Comparison of ENCODE assay signal across 8 cellular contexts in genomic region chr17:40319651-40320550, GRCh38. TPM values are rescaled to one million over a fixed set of nuclear protein-coding genes. Genes with fewer than 3 reads are reported as not detected.
DNase-seq lines count a peak whose midpoint lies in the region; ATAC-seq and TF ChIP-seq lines count a peak whose summit lies in the region.

No MANE protein-coding gene starts in this region.

- H3K4me1 Mint-ChIP-seq in activated naive CD4-positive, alpha-beta T cell treated with anti-CD3 and anti-CD28 coated beads for 36 hours (ENCODE audit: low read depth): peaks cover 80% of the 10 kb centered on the region

- CTCF ChIA-PET in SK-N-SH (lab: Yijun Ruan, JAX): interaction anchor here (36.0 to 57.6 kb wide), 2 partner anchors 15 to 18 kb away, joined by 1706 read pairs; partner anchors contain the start of genes CDC6, GJD3 and RARA
- CTCF ChIA-PET in activated naive CD4-positive, alpha-beta T cell treated with anti-CD3 and anti-CD28 coated beads for 36 hours (lab: Charles Lee): interaction anchor here (0.7 to 3.5 kb wide), 11 partner anchors 8 to 307 kb away, joined by 3 to 29 read pairs (median 4); no protein-coding TSS in a partner anchor

- POLR2A ChIA-PET in SK-N-SH (lab: Yijun Ruan, JAX): interaction anchor here (0.7 to 1.8 kb wide), 5 partner anchors 11 to 31 kb away, joined by 3 to 7 read pairs (median 5); partner anchors contain the start of gene RARA

- peak overlapping the region; percentile 85 for H3K4me3 Mint-ChIP-seq in activated naive CD4-positive, alpha-beta T cell treated with anti-CD3 and anti-CD28 coated beads for 36 hours

- H4K20me1 ChIP-seq in SK-N-SH (ENCODE audit: insufficient read depth): peaks cover 38% of the 10 kb centered on the region

- no peaks in the 10 kb centered on the region for H3K9me3 ChIP-seq in SK-N-SH
- no peaks in the 10 kb centered on the region for H3K9me3 ChIP-seq in liver (ENCODE audit: control insufficient read depth in 4 of 4, low read length in 3 of 4)

- H3K27ac ChIP-seq in SK-N-SH (ENCODE audit: low read depth in 2 of 2, low read length in 1 of 2): peak overlapping the region; percentile 58 to 96; a peak in 3 of 4 replicates
- H3K27ac ChIP-seq in liver (ENCODE audit: low read depth in 1 of 2, low read length in 2 of 2): peak overlapping the region; percentile 64 to 81

- H3K27me3 ChIP-seq in SK-N-SH (ENCODE audit: insufficient read depth) (no peaks in the 10 kb centered on the region), liver (ENCODE audit: control insufficient read depth in 4 of 4, insufficient read depth in 4 of 4, low read length in 3 of 4) (no peaks in the 10 kb centered on the region)

- intact Hi-C loops in activated naive CD4-positive, alpha-beta T cell treated with anti-CD3 and anti-CD28 coated beads for 36 hours (cut with micrococcal nuclease): loop anchor here (2.0 to 10.0 kb wide), 3 partner anchors 221 to 1345 kb away; no protein-coding TSS in a partner anchor

- TF ChIP-seq EP300 in SK-N-SH (IDR thresholded peaks at IDR 0.05; ENCODE audit: borderline replicate concordance in 1 of 2, low read depth in 1 of 2, low read length in 1 of 2): no peak

- H3K4me1 ChIP-seq in SK-N-SH (ENCODE audit: control insufficient read depth in 1 of 2, insufficient read depth in 2 of 2, low read depth in 1 of 2, low read length in 1 of 2) (peaks cover 70 to 92% of the 10 kb centered on the region in 2 experiments), liver (ENCODE audit: control insufficient read depth in 4 of 4, insufficient read depth in 4 of 4, low read length in 3 of 4) (peaks cover 33 to 85% (median 77%) of the 10 kb centered on the region in 4 donors)

- H3K27me3 Mint-ChIP-seq in activated naive CD4-positive, alpha-beta T cell treated with anti-CD3 and anti-CD28 coated beads for 36 hours (ENCODE audit: low read depth): no peaks in the 10 kb centered on the region

- H2AFZ ChIP-seq in SK-N-SH (ENCODE audit: low read depth): no peak overlapping the region

- TF ChIP-seq RAD21 in SK-N-SH (IDR thresholded peaks at IDR 0.05; ENCODE audit: low read length) (no peak), liver (IDR thresholded peaks at IDR 0.05) (no peak)

- no peaks in the 10 kb centered on the region for H3K36me3 ChIP-seq in SK-N-SH (replicated peaks in 1 of 2; ENCODE audit: control insufficient read depth in 1 of 2, insufficient read depth in 2 of 2, low read length in 1 of 2)
- H3K36me3 ChIP-seq in liver (ENCODE audit: control insufficient read depth in 4 of 4, insufficient read depth in 3 of 4, low read depth in 1 of 4, low read length in 3 of 4): no peaks in the 10 kb centered on the region

- no peak for ATAC-seq in SK-N-SH treated with all-trans-retinoic acid at 6 μM for 48 hours
- ATAC-seq in HG02973 (IDR thresholded peaks at IDR 0.05; ENCODE audit: unreplicated experiment): no peak

- DNase-seq in SK-N-SH (peak; percentile 17), D341Med (ENCODE audit: low spot score) (no peak), SHP77 treated with DMSO at 0.1 percent for 48 hours (lab: John Stamatoyannopoulos, UW) (no peak)
- peak; percentile 76 for DNase-seq in activated naive CD4-positive, alpha-beta T cell treated with anti-CD3 and anti-CD28 coated beads for 36 hours
- DNase-seq in stimulated activated CD8-positive, alpha-beta memory T cell treated with anti-CD3 and anti-CD28 coated beads, Interleukin-7, amount 100 ng/mL, for 4 hours (ENCODE audit: low read depth in 2 of 2): peak; percentile 80 to 82

- no peaks in the 10 kb centered on the region for H3K9me2 ChIP-seq in SK-N-SH

- peaks cover 41% of the 10 kb centered on the region for H3F3A ChIP-seq in SK-N-SH (replicated peaks; ENCODE audit: insufficient read depth)

- peaks cover 88% of the 10 kb centered on the region for H3K79me2 ChIP-seq in SK-N-SH (ENCODE audit: insufficient read depth)

- 56% methylated on average over 11 of the region's 11 CpGs for WGBS in SK-N-SH (ENCODE audit: low lambda C conversion rate)
- 64% methylated on average over 11 of the region's 11 CpGs for WGBS in liver

- H3K9me3 Mint-ChIP-seq in activated naive CD4-positive, alpha-beta T cell treated with anti-CD3 and anti-CD28 coated beads for 36 hours: no peaks in the 10 kb centered on the region

- peak overlapping the region; percentile 93 for H3K27ac Mint-ChIP-seq in activated naive CD4-positive, alpha-beta T cell treated with anti-CD3 and anti-CD28 coated beads for 36 hours

- TF ChIP-seq CTCF in SK-N-SH (IDR thresholded peaks at IDR 0.05) (no peak), liver (IDR thresholded peaks at IDR 0.05; ENCODE audit: low read depth, low read length, missing input control) (no peak)

- H3K9ac ChIP-seq in SK-N-SH (peak overlapping the region; percentile 97), liver (ENCODE audit: low read depth in 1 of 2, low read length in 2 of 2) (no peak overlapping the region)

- H3K4me3 ChIP-seq in SK-N-SH (ENCODE audit: low read depth in 2 of 2, low read length in 1 of 2) (peak overlapping the region; percentile 89 to 96), liver (ENCODE audit: low read depth in 1 of 3, low read length in 3 of 3) (peak overlapping the region in 1 of 3 donors; percentile 86)

- peak overlapping the region; percentile 95 for H3K4me2 ChIP-seq in SK-N-SH

- H3K36me3 Mint-ChIP-seq in activated naive CD4-positive, alpha-beta T cell treated with anti-CD3 and anti-CD28 coated beads for 36 hours (ENCODE audit: low read depth): no peaks in the 10 kb centered on the region

TF ChIP-seq in SK-N-SH, 30 proteins besides CTCF, POLR2A, EP300 and RAD21:
- TF ChIP-seq FOXM1 (IDR thresholded peaks at IDR 0.05; ENCODE audit: low read depth) (no peak), MXI1 (IDR thresholded peaks at IDR 0.05; ENCODE audit: low read depth, low read length) (peak; percentile 41; the same call in 1 of the 2 replicates), NFIC (IDR thresholded peaks at IDR 0.05; ENCODE audit: borderline replicate concordance) (peak; percentile 65)

TF ChIP-seq in SK-N-SH treated with all-trans-retinoic acid at 6 μM for 48 hours, 23 proteins besides CTCF, POLR2A, EP300 and RAD21 (continues in another document):
- TF ChIP-seq TOX (CRISPR knock-in tag; IDR thresholded peaks at IDR 0.05; ENCODE audit: borderline replicate concordance) (no peak), PATZ1 (CRISPR knock-in tag; IDR thresholded peaks at IDR 0.05; ENCODE audit: borderline replicate concordance) (no peak), ZFP30 (CRISPR knock-in tag; IDR thresholded peaks at IDR 0.05) (no peak)

TF ChIP-seq in liver, 16 proteins besides CTCF, POLR2A, EP300 and RAD21:
- no peak for TF ChIP-seq TAF1 (conservative IDR thresholded peaks at IDR 0.05)
- TF ChIP-seq YY1 (IDR thresholded peaks at IDR 0.05): no peak
- TF ChIP-seq GABPA (IDR thresholded peaks at IDR 0.05 in 1 of 2, conservative IDR thresholded peaks at IDR 0.05 in 1 of 2): no peak
- TF ChIP-seq ATF3 (IDR thresholded peaks at IDR 0.05): no peak
- TF ChIP-seq EGR1 (IDR thresholded peaks at IDR 0.05; ENCODE audit: low read depth in 2 of 2): no peak
- TF ChIP-seq, protein P1, sequence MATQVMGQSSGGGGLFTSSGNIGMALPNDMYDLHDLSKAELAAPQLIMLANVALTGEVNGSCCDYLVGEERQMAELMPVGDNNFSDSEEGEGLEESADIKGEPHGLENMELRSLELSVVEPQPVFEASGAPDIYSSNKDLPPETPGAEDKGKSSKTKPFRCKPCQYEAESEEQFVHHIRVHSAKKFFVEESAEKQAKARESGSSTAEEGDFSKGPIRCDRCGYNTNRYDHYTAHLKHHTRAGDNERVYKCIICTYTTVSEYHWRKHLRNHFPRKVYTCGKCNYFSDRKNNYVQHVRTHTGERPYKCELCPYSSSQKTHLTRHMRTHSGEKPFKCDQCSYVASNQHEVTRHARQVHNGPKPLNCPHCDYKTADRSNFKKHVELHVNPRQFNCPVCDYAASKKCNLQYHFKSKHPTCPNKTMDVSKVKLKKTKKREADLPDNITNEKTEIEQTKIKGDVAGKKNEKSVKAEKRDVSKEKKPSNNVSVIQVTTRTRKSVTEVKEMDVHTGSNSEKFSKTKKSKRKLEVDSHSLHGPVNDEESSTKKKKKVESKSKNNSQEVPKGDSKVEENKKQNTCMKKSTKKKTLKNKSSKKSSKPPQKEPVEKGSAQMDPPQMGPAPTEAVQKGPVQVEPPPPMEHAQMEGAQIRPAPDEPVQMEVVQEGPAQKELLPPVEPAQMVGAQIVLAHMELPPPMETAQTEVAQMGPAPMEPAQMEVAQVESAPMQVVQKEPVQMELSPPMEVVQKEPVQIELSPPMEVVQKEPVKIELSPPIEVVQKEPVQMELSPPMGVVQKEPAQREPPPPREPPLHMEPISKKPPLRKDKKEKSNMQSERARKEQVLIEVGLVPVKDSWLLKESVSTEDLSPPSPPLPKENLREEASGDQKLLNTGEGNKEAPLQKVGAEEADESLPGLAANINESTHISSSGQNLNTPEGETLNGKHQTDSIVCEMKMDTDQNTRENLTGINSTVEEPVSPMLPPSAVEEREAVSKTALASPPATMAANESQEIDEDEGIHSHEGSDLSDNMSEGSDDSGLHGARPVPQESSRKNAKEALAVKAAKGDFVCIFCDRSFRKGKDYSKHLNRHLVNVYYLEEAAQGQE (IDR thresholded peaks at IDR 0.05): no peak
- no peak for TF ChIP-seq HNF4G (IDR thresholded peaks at IDR 0.05)
TF ChIP-seq in liver: peak in this region for 0.

RNA-seq across cellular contexts. Expression of gene RARA, which starts 10.9 kb away (rescaled TPM):
- polyA plus RNA-seq in SK-N-SH (2012; rRNA removed): 8.9 and 13.3 TPM in 2 replicates
- polyA plus RNA-seq in SK-N-SH (2012; cell fraction: cytosol; rRNA removed): 6.9 and 9.6 TPM in 2 replicates
- polyA plus RNA-seq in SK-N-SH (2012; cell fraction: nucleus; rRNA removed): 13.2 and 15.0 TPM in 2 replicates
- 10 to 100 TPM; 16.9 to 18.5 TPM for total RNA-seq in activated naive CD4-positive, alpha-beta T cell treated with anti-CD3 and anti-CD28 coated beads for 36 hours
- 10 to 100 TPM in 1 of 2 donors, 1 to 10 TPM in 1; 8.7 to 12.9 TPM for total RNA-seq in liver
- 10 to 100 TPM in 1 of 2 donors, 1 to 10 TPM in 1; 6.6 to 26.2 TPM for polyA plus RNA-seq in liver

RNA-seq across cellular contexts. Expression of gene CDC6, which starts 32.2 kb away (rescaled TPM):
- polyA plus RNA-seq in SK-N-SH (2012; rRNA removed) (12.7 and 12.8 TPM in 2 replicates), liver (1 to 10 TPM in 1 of 2 donors, under 1 TPM in 1; 0.54 to 2.6 TPM)
- 15.2 and 16.8 TPM in 2 replicates for polyA plus RNA-seq in SK-N-SH (2012; cell fraction: cytosol; rRNA removed)
- 8.3 and 11.7 TPM in 2 replicates for polyA plus RNA-seq in SK-N-SH (2012; cell fraction: nucleus; rRNA removed)
- total RNA-seq in activated naive CD4-positive, alpha-beta T cell treated with anti-CD3 and anti-CD28 coated beads for 36 hours: 10 to 100 TPM; 86.5 to 90.4 TPM
- total RNA-seq in liver: 10 to 100 TPM in 1 of 2 donors, 1 to 10 TPM in 1; 2.3 to 16.5 TPM

RNA-seq across cellular contexts. Expression of gene GJD3, which starts 44.6 kb away (rescaled TPM):
- polyA plus RNA-seq in SK-N-SH (2012; rRNA removed) (not detected in 2 replicates), liver (under 1 TPM in 1 of 2 donors, not detected in 1; 0.48 TPM)
- not detected in 2 replicates for polyA plus RNA-seq in SK-N-SH (2012; cell fraction: cytosol; rRNA removed)
- not detected in 2 replicates for polyA plus RNA-seq in SK-N-SH (2012; cell fraction: nucleus; rRNA removed)
- not detected for total RNA-seq in activated naive CD4-positive, alpha-beta T cell treated with anti-CD3 and anti-CD28 coated beads for 36 hours
- total RNA-seq in liver: under 1 TPM; 0.47 to 0.59 TPM

Comparison
In these comparisons a context has a peak if more than half of its experiments do, and no peak if none do; other contexts are left out.
1. DNase-seq: peak in SK-N-SH (single experiment), activated naive CD4-positive, alpha-beta T cell treated with anti-CD3 and anti-CD28 coated beads for 36 hours (single experiment) and stimulated activated CD8-positive, alpha-beta memory T cell treated with anti-CD3 and anti-CD28 coated beads, Interleukin-7, amount 100 ng/mL, for 4 hours (2 of 2); none in D341Med (single experiment) and SHP77 treated with DMSO at 0.1 percent for 48 hours (single experiment).
2. RNA of gene CDC6, which starts 32.2 kb away (total RNA-seq): 86.5 to 90.4 TPM in activated naive CD4-positive, alpha-beta T cell treated with anti-CD3 and anti-CD28 coated beads for 36 hours; 2.3 to 16.5 TPM in liver; every median in the first group is over 4 times any median in the second.